Comparison of ENCODE assay signal across 10 cellular contexts in genomic region chr11:123302751-123303195, GRCh38.
DNase-seq lines count a peak whose midpoint lies in the region; ATAC-seq and TF ChIP-seq lines count a peak whose summit lies in the region.
"Had no signal": no experiment of that assay in that cellular context is flagged by ENCODE, and none has a peak within 500 bp of the region (broad histone marks: within the 10 kb centered on the region; RNA-seq: fewer than 3 reads in every experiment).

No MANE protein-coding gene starts in this region.

- TF ChIP-seq RAD21 in SK-N-SH (IDR thresholded peaks at IDR 0.05; ENCODE audit: low read length) = no peak

- DNase-seq in CD4-positive, alpha-beta T cell = no peak
- no peak for DNase-seq in SK-N-SH
- DNase-seq in fibroblast of peridontal ligament (ENCODE audit: extremely low read depth) = peak; percentile 79
- DNase-seq in HEK293T (ENCODE audit: extremely low spot score) = no peak
- DNase-seq in NCI-H2029 (lab: John Stamatoyannopoulos, UW) = no peak
- DNase-seq in effector CD4-positive, alpha-beta T cell = no peak

- H4K20me1 ChIP-seq in SK-N-SH (ENCODE audit: insufficient read depth) = no peaks in the 10 kb centered on the region

- no peaks in the 10 kb centered on the region for H3F3A ChIP-seq in SK-N-SH (replicated peaks; ENCODE audit: insufficient read depth)

- intact Hi-C loops in CD4-positive, alpha-beta T cell (cut with DNase I, micrococcal nuclease) = loop anchor here in 1 of 2 experiments (5.0 kb wide), 1 partner anchor 105 kb away; no protein-coding TSS in a partner anchor

- no peak for TF ChIP-seq CTCF in CD4-positive, alpha-beta T cell (IDR thresholded peaks at IDR 0.05)
- peak; percentile 44 for TF ChIP-seq CTCF in SK-N-SH (IDR thresholded peaks at IDR 0.05)

- peak overlapping the region; percentile 75 for H3K27ac Mint-ChIP-seq in CD4-positive, alpha-beta T cell

- CTCF ChIA-PET in CD4-positive, alpha-beta T cell (lab: Charles Lee) = no interaction called here
- CTCF ChIA-PET in SK-N-SH (lab: Yijun Ruan, JAX) = interaction anchor here (1.0 to 9.5 kb wide), 7 partner anchors 14 to 199 kb away, joined by 4 to 118 read pairs (median 7); no protein-coding TSS in a partner anchor
- CTCF ChIA-PET in HEK293T (lab: Yijun Ruan, JAX) = no interaction called here

- peaks cover 37% of the 10 kb centered on the region for H3K4me1 Mint-ChIP-seq in CD4-positive, alpha-beta T cell (ENCODE audit: low read depth)

- H2AFZ ChIP-seq in SK-N-SH (ENCODE audit: low read depth) = peak overlapping the region; percentile 55; the same call in 1 of the 2 replicates

- 0 out of 4 replicates have a peak, but pooled peaks of 1 of the 2 experiments have one; percentile 10 for TF ChIP-seq EP300 in SK-N-SH (IDR thresholded peaks at IDR 0.05; ENCODE audit: borderline replicate concordance in 1 of 2, low read depth in 1 of 2, low read length in 1 of 2)

- no peaks in the 10 kb centered on the region for H3K79me2 ChIP-seq in SK-N-SH (ENCODE audit: insufficient read depth)

- no peaks in the 10 kb centered on the region for H3K9me2 ChIP-seq in SK-N-SH

- no peaks in the 10 kb centered on the region for H3K9me3 Mint-ChIP-seq in CD4-positive, alpha-beta T cell

- POLR2A ChIA-PET in CD4-positive, alpha-beta T cell (lab: Charles Lee) = no interaction called here
- POLR2A ChIA-PET in SK-N-SH (lab: Yijun Ruan, JAX) = no interaction called here
- POLR2A ChIA-PET in HEK293T (lab: Yijun Ruan, JAX) = no interaction called here

- WGBS in SK-N-SH (ENCODE audit: low lambda C conversion rate) = 46% methylated on average over 8 of the region's 8 CpGs

- H3K27me3 ChIP-seq in CD4-positive, alpha-beta T cell (ENCODE audit: control insufficient read depth, insufficient read depth, low read length) = no peaks in the 10 kb centered on the region
- no peaks in the 10 kb centered on the region for H3K27me3 ChIP-seq in SK-N-SH (ENCODE audit: insufficient read depth)

- H3K4me1 ChIP-seq in SK-N-SH (ENCODE audit: control insufficient read depth in 1 of 2, insufficient read depth in 2 of 2, low read depth in 1 of 2, low read length in 1 of 2) = peaks cover 19 to 23% of the 10 kb centered on the region in 2 experiments; a peak in 3 of 4 replicates

- no peaks in the 10 kb centered on the region for H3K36me3 Mint-ChIP-seq in CD4-positive, alpha-beta T cell (ENCODE audit: low read depth)

- H3K27ac ChIP-seq in CD4-positive, alpha-beta T cell (ENCODE audit: low read depth, low read length) = no peak overlapping the region
- H3K27ac ChIP-seq in SK-N-SH (ENCODE audit: low read depth in 2 of 2, low read length in 1 of 2) = peak overlapping the region in 1 of 2 experiments; percentile 5; a peak in 1 of 4 replicates
- H3K27ac ChIP-seq: epithelial cell of prostate, HL-60 had no signal

- peak overlapping the region; percentile 38 for H3K4me3 Mint-ChIP-seq in CD4-positive, alpha-beta T cell

- no peaks in the 10 kb centered on the region for H3K36me3 ChIP-seq in SK-N-SH (replicated peaks in 1 of 2; ENCODE audit: control insufficient read depth in 1 of 2, insufficient read depth in 2 of 2, low read length in 1 of 2)

- no peaks in the 10 kb centered on the region for H3K9me3 ChIP-seq in CD4-positive, alpha-beta T cell (ENCODE audit: control insufficient read depth, low read length)
- no peaks in the 10 kb centered on the region for H3K9me3 ChIP-seq in SK-N-SH

- ATAC-seq in CD4-positive, alpha-beta T cell (ENCODE audit: poor library complexity) = peak; percentile 20
- ATAC-seq in GM21529 (IDR thresholded peaks at IDR 0.05; ENCODE audit: unreplicated experiment) (peak; percentile 58), HG03520 (IDR thresholded peaks at IDR 0.05; ENCODE audit: unreplicated experiment) (no peak)

- peak overlapping the region; percentile 41 for H3K4me2 ChIP-seq in SK-N-SH

- H3K4me3 ChIP-seq in SK-N-SH (ENCODE audit: low read depth in 2 of 2, low read length in 1 of 2) = no peak overlapping the region

- H3K27me3 Mint-ChIP-seq in CD4-positive, alpha-beta T cell = no peaks in the 10 kb centered on the region

- no peak overlapping the region for H3K9ac ChIP-seq in SK-N-SH

TF ChIP-seq in SK-N-SH, 30 proteins besides CTCF, POLR2A, EP300 and RAD21 (continues in another document):
- TF ChIP-seq MEF2A (IDR thresholded peaks at IDR 0.05; ENCODE audit: borderline replicate concordance, low read depth) = no peak
- TF ChIP-seq TAF1 (IDR thresholded peaks at IDR 0.05; ENCODE audit: borderline replicate concordance, low read depth, low read length) = no peak
- TF ChIP-seq FOSL2 (IDR thresholded peaks at IDR 0.05; ENCODE audit: borderline replicate concordance, low read depth) = peak; percentile 49; the same call in 1 of the 2 replicates
- no peak for TF ChIP-seq ELF1 (IDR thresholded peaks at IDR 0.05)
- TF ChIP-seq, protein P1, sequence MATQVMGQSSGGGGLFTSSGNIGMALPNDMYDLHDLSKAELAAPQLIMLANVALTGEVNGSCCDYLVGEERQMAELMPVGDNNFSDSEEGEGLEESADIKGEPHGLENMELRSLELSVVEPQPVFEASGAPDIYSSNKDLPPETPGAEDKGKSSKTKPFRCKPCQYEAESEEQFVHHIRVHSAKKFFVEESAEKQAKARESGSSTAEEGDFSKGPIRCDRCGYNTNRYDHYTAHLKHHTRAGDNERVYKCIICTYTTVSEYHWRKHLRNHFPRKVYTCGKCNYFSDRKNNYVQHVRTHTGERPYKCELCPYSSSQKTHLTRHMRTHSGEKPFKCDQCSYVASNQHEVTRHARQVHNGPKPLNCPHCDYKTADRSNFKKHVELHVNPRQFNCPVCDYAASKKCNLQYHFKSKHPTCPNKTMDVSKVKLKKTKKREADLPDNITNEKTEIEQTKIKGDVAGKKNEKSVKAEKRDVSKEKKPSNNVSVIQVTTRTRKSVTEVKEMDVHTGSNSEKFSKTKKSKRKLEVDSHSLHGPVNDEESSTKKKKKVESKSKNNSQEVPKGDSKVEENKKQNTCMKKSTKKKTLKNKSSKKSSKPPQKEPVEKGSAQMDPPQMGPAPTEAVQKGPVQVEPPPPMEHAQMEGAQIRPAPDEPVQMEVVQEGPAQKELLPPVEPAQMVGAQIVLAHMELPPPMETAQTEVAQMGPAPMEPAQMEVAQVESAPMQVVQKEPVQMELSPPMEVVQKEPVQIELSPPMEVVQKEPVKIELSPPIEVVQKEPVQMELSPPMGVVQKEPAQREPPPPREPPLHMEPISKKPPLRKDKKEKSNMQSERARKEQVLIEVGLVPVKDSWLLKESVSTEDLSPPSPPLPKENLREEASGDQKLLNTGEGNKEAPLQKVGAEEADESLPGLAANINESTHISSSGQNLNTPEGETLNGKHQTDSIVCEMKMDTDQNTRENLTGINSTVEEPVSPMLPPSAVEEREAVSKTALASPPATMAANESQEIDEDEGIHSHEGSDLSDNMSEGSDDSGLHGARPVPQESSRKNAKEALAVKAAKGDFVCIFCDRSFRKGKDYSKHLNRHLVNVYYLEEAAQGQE (IDR thresholded peaks at IDR 0.05; ENCODE audit: low read depth, low read length) = no peak
- TF ChIP-seq SMC3 (IDR thresholded peaks at IDR 0.05; ENCODE audit: low read depth, low read length) = 0 out of 2 replicates have a peak, but pooled peaks have one; percentile 2

TF ChIP-seq in HEK293T, 16 proteins besides CTCF, POLR2A, EP300 and RAD21:
- TF ChIP-seq BHLHE40 (IDR thresholded peaks at IDR 0.05; ENCODE audit: borderline replicate concordance) (no peak), FOXA1 (IDR thresholded peaks at IDR 0.05) (no peak), PKNOX1 (IDR thresholded peaks at IDR 0.05) (no peak), FOXM1 (IDR thresholded peaks at IDR 0.05; ENCODE audit: borderline replicate concordance) (no peak), L3MBTL2 (conservative IDR thresholded peaks at IDR 0.05) (no peak), HDGF (IDR thresholded peaks at IDR 0.05; ENCODE audit: borderline replicate concordance) (no peak), LEF1 (IDR thresholded peaks at IDR 0.05; ENCODE audit: borderline replicate concordance) (no peak), ARNT (IDR thresholded peaks at IDR 0.05) (no peak)
